In genomic region chr15:85174521-85174920, GRCh38 we compare ENCODE assay signal across 31 cellular contexts.
"Had no signal": no experiment of that assay in that cellular context is flagged by ENCODE, and none has a peak within 500 bp of the region (broad histone marks: within the 10 kb centered on the region; RNA-seq: fewer than 3 reads in every experiment).

No MANE protein-coding gene starts in this region.

- H3K27ac Mint-ChIP-seq: activated B cell treated with CpG ODN at 0.5 μM for 24 hours; activated naive CD4-positive, alpha-beta T cell treated with anti-CD3 and anti-CD28 coated beads, Interleukin-2, amount 50 U/mL, for 24 hours; activated naive CD8-positive, alpha-beta T cell treated with anti-CD3 and anti-CD28 coated beads, Interleukin-2, amount 10 ng/mL, durations not matched to agents 7 days and 5 days; T-helper 1 cell treated with Interleukin-12 subunit alpha and Interleukin-12 subunit beta and Interleukin-4 antibody, amounts not matched to agents 30 μg/mL and 1 μg/mL, for 36 hours had no signal

- DNase-seq: activated B cell treated with CpG ODN at 0.5 μM for 24 hours; activated CD4-positive, alpha-beta T cell treated with anti-CD3 and anti-CD28 coated beads, Interleukin-2, amount 50 U/mL, for 1 hour; activated CD4-positive, CD25-positive, alpha-beta regulatory T cell treated with anti-CD3 and anti-CD28 coated beads, Interleukin-2, amount 50 U/mL, for 72 hours; activated CD8-positive, alpha-beta memory T cell treated with anti-CD3 and anti-CD28 coated beads, Interleukin-2, amount 50 U/mL, for 4 hours; activated effector memory CD4-positive, alpha-beta T cell treated with Interleukin-2 at 50 U/mL for 16 hours; activated naive CD8-positive, alpha-beta T cell treated with anti-CD3 and anti-CD28 coated beads, Interleukin-2, amount 10 ng/mL, durations not matched to agents 7 days and 5 days; activated T-cell treated with anti-CD3 and anti-CD28 coated beads for 4 hours; activated T-cell treated with anti-CD3 and anti-CD28 coated beads, Interleukin-2, amount 50 U/mL, for 4 hours; MM.1S; MV-4-11; NCI-H1092; NCI-H1436 treated with DMSO at 0.1 percent for 48 hours; NCI-H1694 treated with DMSO at 0.1 percent for 48 hours; NCI-H2029; NCI-H345; NCI-H524 treated with DMSO at 0.1 percent for 48 hours; NK-92 treated with Interleukin-12 subunit alpha and Interleukin-12 subunit beta, amount 100 ng/mL, for 24 hours; PC-3; Peyer's patch; RPMI8226; SHP77 treated with DMSO at 0.1 percent for 48 hours; SK-N-SH; T-helper 9 cell had no signal

- H3K9ac ChIP-seq: KMS-11, SK-N-SH had no signal

- H3K4me3 ChIP-seq: ascending aorta, cardiac muscle cell, Peyer's patch, SJSA1 had no signal

- H3K27me3 ChIP-seq: ascending aorta, cardiac muscle cell, Peyer's patch, SJSA1 had no signal

- ATAC-seq: activated T-cell treated with anti-CD3 and anti-CD28 coated beads, Interleukin-2, amount 50 U/mL, for 4 hours; PC-3 had no signal

- H3K4me1 Mint-ChIP-seq: activated B cell treated with CpG ODN at 0.5 μM for 24 hours; activated naive CD4-positive, alpha-beta T cell treated with anti-CD3 and anti-CD28 coated beads, Interleukin-2, amount 50 U/mL, for 24 hours; activated naive CD8-positive, alpha-beta T cell treated with anti-CD3 and anti-CD28 coated beads, Interleukin-2, amount 10 ng/mL, durations not matched to agents 7 days and 5 days had no signal

- H3K36me3 ChIP-seq: ascending aorta, cardiac muscle cell, Peyer's patch, SJSA1 had no signal

- H3K4me1 ChIP-seq: ascending aorta, Peyer's patch, SJSA1 had no signal

- H3K27ac ChIP-seq: ascending aorta, cardiac muscle cell, KMS-11, Peyer's patch, SJSA1, VCaP had no signal

- H3K4me3 Mint-ChIP-seq: activated B cell treated with CpG ODN at 0.5 μM for 24 hours; activated naive CD4-positive, alpha-beta T cell treated with anti-CD3 and anti-CD28 coated beads, Interleukin-2, amount 50 U/mL, for 24 hours; activated naive CD8-positive, alpha-beta T cell treated with anti-CD3 and anti-CD28 coated beads, Interleukin-2, amount 10 ng/mL, durations not matched to agents 7 days and 5 days; activated T-cell treated with anti-CD3 and anti-CD28 coated beads, Interleukin-2, amount 50 U/mL, for 4 hours; activated T-helper 1 cell treated with anti-CD3 and anti-CD28 coated beads, Interleukin-12 subunit alpha, Interleukin-12 subunit beta, Interleukin-2, Interleukin-4 antibody, amounts not matched to agents 30 ng/mL and 10 ng/mL and 1 ng/mL, durations not matched to agents 14 hours and 24 hours and 36 hours; T-helper 1 cell treated with Interleukin-12 subunit alpha and Interleukin-12 subunit beta and Interleukin-4 antibody, amounts not matched to agents 30 μg/mL and 1 μg/mL, for 36 hours had no signal

- H3K4me2 ChIP-seq: KMS-11, SK-N-SH had no signal

- H3K9me3 Mint-ChIP-seq: activated naive CD4-positive, alpha-beta T cell treated with anti-CD3 and anti-CD28 coated beads, Interleukin-2, amount 50 U/mL, for 24 hours had no signal
